Comparison of ENCODE assay signal across 22 cellular contexts in the genomic region with DNA sequence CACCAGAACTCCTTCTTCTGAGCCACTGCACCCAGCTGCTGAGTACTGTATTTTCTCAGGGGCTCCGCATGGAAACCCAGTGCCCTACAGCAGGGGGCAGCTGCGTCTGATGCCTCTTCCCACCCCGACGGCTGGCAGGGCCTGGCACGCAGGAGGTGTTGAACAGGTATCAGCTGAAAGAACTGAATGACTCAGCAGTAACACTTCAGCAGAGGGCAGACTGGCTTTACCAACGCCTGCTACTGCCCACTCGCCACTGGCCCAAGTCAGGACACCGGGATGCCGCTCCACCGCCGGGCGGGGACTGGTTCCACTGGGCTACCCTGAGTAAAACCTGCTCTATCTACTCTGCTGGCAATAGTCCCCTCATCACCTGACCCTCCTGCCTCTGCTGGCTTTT.
DNase-seq lines count a peak whose midpoint lies in the region; ATAC-seq, FAIRE-seq and TF ChIP-seq lines count a peak whose summit lies in the region.
"Had no signal": no experiment of that assay in that cellular context is flagged by ENCODE, and none has a peak within 500 bp of the region (broad histone marks: within the 10 kb centered on the region; RNA-seq: fewer than 3 reads in every experiment).

No MANE protein-coding gene starts in this region.

- TF ChIP-seq CTCF in mammary epithelial cell (conservative IDR thresholded peaks at IDR 0.05 in 1 of 2, IDR thresholded peaks at IDR 0.05 in 1 of 2; ENCODE audit: extremely low read depth in 1 of 2, insufficient read depth in 1 of 2, low read depth in 1 of 2, low read length in 2 of 2) (peak in 1 of 2 donors; percentile 12), MCF 10A (IDR thresholded peaks at IDR 0.05; ENCODE audit: unreplicated experiment) (no peak), upper lobe of right lung (IDR thresholded peaks at IDR 0.05) (no peak)
- TF ChIP-seq CTCF in activated CD8-positive, alpha-beta T cell treated with anti-CD3 and anti-CD28 coated beads for 36 hours (IDR thresholded peaks at IDR 0.05): no peak

- H3K9ac ChIP-seq in mammary epithelial cell (ENCODE audit: insufficient read depth, low read length): no peak overlapping the region

- POLR2A ChIA-PET in MCF 10A (lab: Yijun Ruan, JAX): no interaction called here
- POLR2A ChIA-PET in activated CD8-positive, alpha-beta T cell treated with anti-CD3 and anti-CD28 coated beads for 36 hours (lab: Charles Lee): no interaction called here

- in situ Hi-C loops in mammary epithelial cell (cut with MboI; ENCODE audit: low sequenced_read_pairs in 2 of 2): loop anchor here in 1 of 2 donors (10.0 kb wide), 1 partner anchor 60 kb away; no protein-coding TSS in a partner anchor

- no peak overlapping the region for H3K4me3 ChIP-seq in mammary epithelial cell (replicated peaks in 1 of 3; ENCODE audit: insufficient read depth in 1 of 3, low read depth in 2 of 3, low read length in 3 of 3)
- no peak overlapping the region for H3K4me3 ChIP-seq in upper lobe of right lung
- H3K4me3 ChIP-seq: gastrocnemius medialis, lower lobe of right lung had no signal

- DNase-seq in mammary epithelial cell: peak; percentile 56
- DNase-seq in MCF 10A (ENCODE audit: unreplicated experiment): no peak
- DNase-seq in activated CD8-positive, alpha-beta T cell treated with anti-CD3 and anti-CD28 coated beads for 36 hours: no peak
- peak; percentile 28 for DNase-seq in left cardiac atrium
- DNase-seq in upper lobe of right lung: no peak
- no peak for DNase-seq in GM12891 (ENCODE audit: insufficient read length, low spot score)
- DNase-seq in COR-L47 (lab: John Stamatoyannopoulos, UW): no peak
- DNase-seq: activated CD4-positive, CD25-positive, alpha-beta regulatory T cell treated with anti-CD3 and anti-CD28 coated beads, Interleukin-2, amount 50 U/mL, for 72 hours; activated T-cell treated with anti-CD3 and anti-CD28 coated beads for 4 hours; amniotic stem cell; gastrocnemius medialis; GDM1; GOT3; lower lobe of right lung; NCI-H146; NCI-H345; SHP77 treated with DMSO at 0.1 percent for 48 hours; substantia nigra had no signal

- FAIRE-seq in GM12891 (lab: Jason Lieb, UNC): no peak
- FAIRE-seq: D721Med, endometrium had no signal

- H3K27ac Mint-ChIP-seq in MCF 10A (ENCODE audit: low read depth, unreplicated experiment): no peak overlapping the region
- H3K27ac Mint-ChIP-seq in activated CD8-positive, alpha-beta T cell treated with anti-CD3 and anti-CD28 coated beads for 36 hours: peak overlapping the region; percentile 17
- H3K27ac Mint-ChIP-seq: nephron had no signal

- H3K27ac ChIP-seq in mammary epithelial cell (ENCODE audit: insufficient read depth, low read depth, low read length) (no peak overlapping the region), upper lobe of right lung (no peak overlapping the region)
- H3K27ac ChIP-seq: gastrocnemius medialis, lower lobe of right lung had no signal

- H3K9me3 Mint-ChIP-seq in MCF 10A (ENCODE audit: unreplicated experiment): no peaks in the 10 kb centered on the region
- no peaks in the 10 kb centered on the region for H3K9me3 Mint-ChIP-seq in activated CD8-positive, alpha-beta T cell treated with anti-CD3 and anti-CD28 coated beads for 36 hours
- H3K9me3 Mint-ChIP-seq: nephron had no signal

- no peak overlapping the region for H3K4me2 ChIP-seq in mammary epithelial cell (ENCODE audit: insufficient read depth, low read depth, low read length)

- WGBS in mammary epithelial cell (ENCODE audit: low coverage, missing lambda C conversion rate): 56% methylated on average over 12 of the region's 12 CpGs

- no peak overlapping the region for H3K4me3 Mint-ChIP-seq in MCF 10A (ENCODE audit: unreplicated experiment)
- H3K4me3 Mint-ChIP-seq in activated CD8-positive, alpha-beta T cell treated with anti-CD3 and anti-CD28 coated beads for 36 hours: no peak overlapping the region
- H3K4me3 Mint-ChIP-seq: nephron had no signal

- peaks cover 6% of the 10 kb centered on the region for H3K4me1 Mint-ChIP-seq in MCF 10A (ENCODE audit: insufficient read depth, unreplicated experiment)
- no peaks in the 10 kb centered on the region for H3K4me1 Mint-ChIP-seq in activated CD8-positive, alpha-beta T cell treated with anti-CD3 and anti-CD28 coated beads for 36 hours (ENCODE audit: low read depth)
- H3K4me1 Mint-ChIP-seq: nephron had no signal

- H3K36me3 Mint-ChIP-seq in MCF 10A (ENCODE audit: insufficient read depth, unreplicated experiment): peaks cover 45% of the 10 kb centered on the region
- peaks cover 20% of the 10 kb centered on the region for H3K36me3 Mint-ChIP-seq in activated CD8-positive, alpha-beta T cell treated with anti-CD3 and anti-CD28 coated beads for 36 hours (ENCODE audit: low read depth)

- no peak for TF ChIP-seq POLR2A in GM12891 (IDR thresholded peaks at IDR 0.05; ENCODE audit: low read depth, low read length)

- H4K20me1 ChIP-seq in mammary epithelial cell (ENCODE audit: insufficient read depth, low read length): no peaks in the 10 kb centered on the region

- no peaks in the 10 kb centered on the region for H3K9me3 ChIP-seq in mammary epithelial cell (replicated peaks; ENCODE audit: insufficient read depth, low read length)
- no peaks in the 10 kb centered on the region for H3K9me3 ChIP-seq in upper lobe of right lung
- H3K9me3 ChIP-seq: gastrocnemius medialis, lower lobe of right lung had no signal

- no TSS peak for BruUV-seq in mammary epithelial cell (replicated peaks; lab: Mats Ljungman, UMichigan)
- no TSS peak for BruUV-seq in MCF 10A (replicated peaks; lab: Mats Ljungman, UMichigan)

- no peaks in the 10 kb centered on the region for H3K27me3 Mint-ChIP-seq in MCF 10A (ENCODE audit: insufficient read depth, unreplicated experiment)
- no peaks in the 10 kb centered on the region for H3K27me3 Mint-ChIP-seq in activated CD8-positive, alpha-beta T cell treated with anti-CD3 and anti-CD28 coated beads for 36 hours

- CTCF ChIA-PET in mammary epithelial cell (lab: Charles Lee; ENCODE audit: low non-redundant PET) (interaction anchor here (0.7 kb wide), 1 partner anchor 14 kb away, joined by 9 read pairs; no protein-coding TSS in a partner anchor), MCF 10A (lab: Yijun Ruan, JAX) (interaction anchor here (0.6 to 5.9 kb wide), 3 partner anchors 12 to 165 kb away, joined by 3 to 48 read pairs (median 4); no protein-coding TSS in a partner anchor)
- CTCF ChIA-PET in activated CD8-positive, alpha-beta T cell treated with anti-CD3 and anti-CD28 coated beads for 36 hours (lab: Charles Lee): interaction anchor here (1.0 kb wide), 1 partner anchor 12 kb away, joined by 3 read pairs; no protein-coding TSS in a partner anchor

- no peaks in the 10 kb centered on the region for H3K79me2 ChIP-seq in mammary epithelial cell (ENCODE audit: insufficient read depth, low read length)

- no peak for ATAC-seq in activated CD8-positive, alpha-beta T cell treated with anti-CD3 and anti-CD28 coated beads for 36 hours
- ATAC-seq in left cardiac atrium (peak; percentile 50 to 81), upper lobe of right lung (peak; percentile 26), GM19395 (IDR thresholded peaks at IDR 0.05; ENCODE audit: unreplicated experiment) (no peak)
- ATAC-seq: lower lobe of right lung had no signal

- H3K27me3 ChIP-seq in mammary epithelial cell (ENCODE audit: insufficient read depth, low read length) (no peaks in the 10 kb centered on the region), upper lobe of right lung (no peaks in the 10 kb centered on the region)
- H3K27me3 ChIP-seq: gastrocnemius medialis had no signal

- intact Hi-C loops in mammary epithelial cell (cut with micrococcal nuclease): no loop called here
- intact Hi-C loops in MCF 10A (cut with micrococcal nuclease): no loop called here
- intact Hi-C loops in activated CD8-positive, alpha-beta T cell treated with anti-CD3 and anti-CD28 coated beads for 36 hours (cut with micrococcal nuclease): no loop called here
- intact Hi-C loops in left cardiac atrium (cut with DNase I): loop anchor here in 1 of 2 donors (10.0 kb wide), 1 partner anchor 240 kb away; a partner anchor contains a TSS
- intact Hi-C loops in upper lobe of right lung (cut with DNase I): no loop called here

- peaks cover 10% of the 10 kb centered on the region for H3K4me1 ChIP-seq in mammary epithelial cell (ENCODE audit: insufficient read depth, low read length)
- no peaks in the 10 kb centered on the region for H3K4me1 ChIP-seq in upper lobe of right lung
- H3K4me1 ChIP-seq: gastrocnemius medialis, lower lobe of right lung had no signal

- no peak overlapping the region for H2AFZ ChIP-seq in mammary epithelial cell (ENCODE audit: low read depth, low read length)

- dilution Hi-C loops in mammary epithelial cell (cut with HindIII; ENCODE audit: low sequenced_read_pairs): no loop called here

- H3K36me3 ChIP-seq in mammary epithelial cell (ENCODE audit: insufficient read depth, low read length) (peaks cover 3% of the 10 kb centered on the region), upper lobe of right lung (peaks cover 26% of the 10 kb centered on the region)

TF ChIP-seq in GM12891, 5 proteins besides CTCF, POLR2A, EP300 and RAD21:
- TF ChIP-seq TAF1 (IDR thresholded peaks at IDR 0.05; ENCODE audit: low read depth, low read length): no peak
- no peak for TF ChIP-seq PAX5 (IDR thresholded peaks at IDR 0.05; ENCODE audit: insufficient read depth, low read length, severe bottlenecking)
- TF ChIP-seq POU2F2 (IDR thresholded peaks at IDR 0.05; ENCODE audit: low read depth, low read length): no peak
- no peak for TF ChIP-seq POLR2AphosphoS5 (IDR thresholded peaks at IDR 0.05; ENCODE audit: low read depth, low read length)
- TF ChIP-seq SPI1 (IDR thresholded peaks at IDR 0.05; ENCODE audit: low read depth, low read length): no peak

Comparison
In these comparisons a context has a peak if more than half of its experiments do, and no peak if none do; other contexts are left out.
1. DNase-seq: peak in mammary epithelial cell (single experiment) and left cardiac atrium (single experiment); none in MCF 10A (single experiment), activated CD8-positive, alpha-beta T cell treated with anti-CD3 and anti-CD28 coated beads for 36 hours (single experiment), upper lobe of right lung (single experiment), GM12891 (single experiment) and COR-L47 (single experiment).
2. ATAC-seq: peak in left cardiac atrium (2 of 2) and upper lobe of right lung (single experiment); none in activated CD8-positive, alpha-beta T cell treated with anti-CD3 and anti-CD28 coated beads for 36 hours (single experiment) and GM19395 (single experiment).